In genomic region chr10:130787252-130787651, GRCh38 we compare ENCODE assay signal across 15 cellular contexts.
DNase-seq lines count a peak whose midpoint lies in the region; ATAC-seq and TF ChIP-seq lines count a peak whose summit lies in the region.
"Had no signal": no experiment of that assay in that cellular context is flagged by ENCODE, and none has a peak within 500 bp of the region (broad histone marks: within the 10 kb centered on the region; RNA-seq: fewer than 3 reads in every experiment).

No MANE protein-coding gene starts in this region.

- WGBS in testis, 2 donors, result 32 to 38% methylated on average over 3 of the region's 3 CpGs

- no peak overlapping the region for H3K4me3 ChIP-seq in LNCaP clone FGC (ENCODE audit: low read depth, low read length)
- no peak overlapping the region for H3K4me3 ChIP-seq in testis
- no peak overlapping the region for H3K4me3 ChIP-seq in GM23338
- H3K4me3 ChIP-seq: BLaER1 treated with 17β-estradiol and CSF1 and Interleukin-3, amounts not matched to agents 10 nM and 100 nM had no signal

- no peaks in the 10 kb centered on the region for H4K20me1 ChIP-seq in GM23338 (replicated peaks; ENCODE audit: insufficient read depth)

- H3K36me3 Mint-ChIP-seq in GM23338 (ENCODE audit: low read depth), result peaks cover 4% of the 10 kb centered on the region; the same call in 2 of the 3 replicates

- H3K4me1 Mint-ChIP-seq in GM23338, result no peaks in the 10 kb centered on the region
- H3K4me1 Mint-ChIP-seq: B cell had no signal

- DNase-seq in Ammon's horn (ENCODE audit: low spot score) (peak; percentile 24), LNCaP clone FGC (ENCODE audit: low read depth) (peak; percentile 4), left lobe of liver (ENCODE audit: low spot score) (no peak), testis (peak; percentile 48), NCI-H2227 treated with DMSO at 0.1 percent for 48 hours (lab: John Stamatoyannopoulos, UW) (no peak), GM23338 (ENCODE audit: low spot score) (no peak), OCI-M1 (lab: John Stamatoyannopoulos, UW) (no peak)
- DNase-seq: 8988T; Caco-2; CD4-positive, alpha-beta T cell; GDM1; H9; IMR-90 had no signal

- no peaks in the 10 kb centered on the region for H3K9me3 ChIP-seq in testis
- H3K9me3 ChIP-seq: Caco-2 had no signal

- H3K27me3 Mint-ChIP-seq in GM23338 (ENCODE audit: insufficient read depth, low read depth, poor library complexity), result peaks cover 5% of the 10 kb centered on the region
- H3K27me3 Mint-ChIP-seq: B cell had no signal

- H3K36me3 ChIP-seq in testis (ENCODE audit: low read depth, missing control alignments) (no peaks in the 10 kb centered on the region), GM23338 (ENCODE audit: insufficient read depth) (no peaks in the 10 kb centered on the region)
- H3K36me3 ChIP-seq: BLaER1 treated with 17β-estradiol and CSF1 and Interleukin-3, amounts not matched to agents 10 nM and 100 nM had no signal

- no peak for TF ChIP-seq POLR2A in testis (IDR thresholded peaks at IDR 0.05)

- peaks cover 57% of the 10 kb centered on the region for H3K9me3 Mint-ChIP-seq in GM23338
- H3K9me3 Mint-ChIP-seq: CD4-positive, alpha-beta T cell had no signal

- ATAC-seq in left lobe of liver (peak; percentile 58), GM23338 (no peak)

- H3K4me3 Mint-ChIP-seq in GM23338, result no peak overlapping the region
- H3K4me3 Mint-ChIP-seq: B cell; CD4-positive, alpha-beta T cell; H9 had no signal

- H3K27me3 ChIP-seq in testis, result no peaks in the 10 kb centered on the region
- no peaks in the 10 kb centered on the region for H3K27me3 ChIP-seq in GM23338 (ENCODE audit: insufficient read depth)
- H3K27me3 ChIP-seq: BLaER1 treated with 17β-estradiol and CSF1 and Interleukin-3, amounts not matched to agents 10 nM and 100 nM had no signal

- H3K27ac ChIP-seq in testis (peak overlapping the region in 1 of 2 donors; percentile 28), GM23338 (ENCODE audit: low read depth) (no peak overlapping the region)
- H3K27ac ChIP-seq: BLaER1 treated with 17β-estradiol and CSF1 and Interleukin-3, amounts not matched to agents 10 nM and 100 nM had no signal

- no peaks in the 10 kb centered on the region for H3F3A ChIP-seq in GM23338 (replicated peaks; ENCODE audit: low read depth)

- H3K27ac Mint-ChIP-seq in GM23338, result no peak overlapping the region
- H3K27ac Mint-ChIP-seq: B cell; CD4-positive, alpha-beta T cell; H9 had no signal

- H3K9me2 ChIP-seq in GM23338 (ENCODE audit: insufficient read depth), result no peaks in the 10 kb centered on the region

- intact Hi-C loops in testis (cut with DNase I; ENCODE audit: low total_unique reads), result no loop called here

- TF ChIP-seq CTCF in LNCaP clone FGC (IDR thresholded peaks at IDR 0.05; ENCODE audit: control insufficient read depth, extremely low read depth, insufficient read depth) (no peak), testis (IDR thresholded peaks at IDR 0.05) (no peak), GM23338 (conservative IDR thresholded peaks at IDR 0.05; ENCODE audit: low read depth in 2 of 2) (no peak)

- H3K79me2 ChIP-seq in GM23338 (replicated peaks; ENCODE audit: insufficient read depth), result no peaks in the 10 kb centered on the region

- no peak overlapping the region for H3K4me2 ChIP-seq in GM23338
- H3K4me2 ChIP-seq: BLaER1 treated with 17β-estradiol and CSF1 and Interleukin-3, amounts not matched to agents 10 nM and 100 nM had no signal

- H3K4me1 ChIP-seq in testis (peaks cover 17% of the 10 kb centered on the region), GM23338 (ENCODE audit: insufficient read depth) (no peaks in the 10 kb centered on the region)
- H3K4me1 ChIP-seq: Caco-2 had no signal

- no peak overlapping the region for H2AFZ ChIP-seq in GM23338

TF ChIP-seq in GM23338, 12 proteins besides CTCF, POLR2A, EP300 and RAD21:
- no peak for TF ChIP-seq CREB1 (CRISPR knock-in tag; IDR thresholded peaks at IDR 0.05; ENCODE audit: low read depth)
- TF ChIP-seq, protein P1, sequence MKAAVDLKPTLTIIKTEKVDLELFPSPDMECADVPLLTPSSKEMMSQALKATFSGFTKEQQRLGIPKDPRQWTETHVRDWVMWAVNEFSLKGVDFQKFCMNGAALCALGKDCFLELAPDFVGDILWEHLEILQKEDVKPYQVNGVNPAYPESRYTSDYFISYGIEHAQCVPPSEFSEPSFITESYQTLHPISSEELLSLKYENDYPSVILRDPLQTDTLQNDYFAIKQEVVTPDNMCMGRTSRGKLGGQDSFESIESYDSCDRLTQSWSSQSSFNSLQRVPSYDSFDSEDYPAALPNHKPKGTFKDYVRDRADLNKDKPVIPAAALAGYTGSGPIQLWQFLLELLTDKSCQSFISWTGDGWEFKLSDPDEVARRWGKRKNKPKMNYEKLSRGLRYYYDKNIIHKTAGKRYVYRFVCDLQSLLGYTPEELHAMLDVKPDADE (IDR thresholded peaks at IDR 0.05), result no peak
- TF ChIP-seq, protein P2, sequence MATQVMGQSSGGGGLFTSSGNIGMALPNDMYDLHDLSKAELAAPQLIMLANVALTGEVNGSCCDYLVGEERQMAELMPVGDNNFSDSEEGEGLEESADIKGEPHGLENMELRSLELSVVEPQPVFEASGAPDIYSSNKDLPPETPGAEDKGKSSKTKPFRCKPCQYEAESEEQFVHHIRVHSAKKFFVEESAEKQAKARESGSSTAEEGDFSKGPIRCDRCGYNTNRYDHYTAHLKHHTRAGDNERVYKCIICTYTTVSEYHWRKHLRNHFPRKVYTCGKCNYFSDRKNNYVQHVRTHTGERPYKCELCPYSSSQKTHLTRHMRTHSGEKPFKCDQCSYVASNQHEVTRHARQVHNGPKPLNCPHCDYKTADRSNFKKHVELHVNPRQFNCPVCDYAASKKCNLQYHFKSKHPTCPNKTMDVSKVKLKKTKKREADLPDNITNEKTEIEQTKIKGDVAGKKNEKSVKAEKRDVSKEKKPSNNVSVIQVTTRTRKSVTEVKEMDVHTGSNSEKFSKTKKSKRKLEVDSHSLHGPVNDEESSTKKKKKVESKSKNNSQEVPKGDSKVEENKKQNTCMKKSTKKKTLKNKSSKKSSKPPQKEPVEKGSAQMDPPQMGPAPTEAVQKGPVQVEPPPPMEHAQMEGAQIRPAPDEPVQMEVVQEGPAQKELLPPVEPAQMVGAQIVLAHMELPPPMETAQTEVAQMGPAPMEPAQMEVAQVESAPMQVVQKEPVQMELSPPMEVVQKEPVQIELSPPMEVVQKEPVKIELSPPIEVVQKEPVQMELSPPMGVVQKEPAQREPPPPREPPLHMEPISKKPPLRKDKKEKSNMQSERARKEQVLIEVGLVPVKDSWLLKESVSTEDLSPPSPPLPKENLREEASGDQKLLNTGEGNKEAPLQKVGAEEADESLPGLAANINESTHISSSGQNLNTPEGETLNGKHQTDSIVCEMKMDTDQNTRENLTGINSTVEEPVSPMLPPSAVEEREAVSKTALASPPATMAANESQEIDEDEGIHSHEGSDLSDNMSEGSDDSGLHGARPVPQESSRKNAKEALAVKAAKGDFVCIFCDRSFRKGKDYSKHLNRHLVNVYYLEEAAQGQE (IDR thresholded peaks at IDR 0.05; ENCODE audit: unreplicated experiment), result no peak

Comparison
In these comparisons a context has a peak if more than half of its experiments do, and no peak if none do; other contexts are left out.
1. DNase-seq: peak in Ammon's horn (single experiment), LNCaP clone FGC (single experiment) and testis (single experiment); none in left lobe of liver (single experiment), NCI-H2227 treated with DMSO at 0.1 percent for 48 hours (single experiment), GM23338 (single experiment) and OCI-M1 (single experiment).